Comparison of ENCODE assay signal across 12 cellular contexts in genomic region chr11:68542617-68543016, GRCh38.
DNase-seq lines count a peak whose midpoint lies in the region; ATAC-seq and TF ChIP-seq lines count a peak whose summit lies in the region.
"Had no signal": no experiment of that assay in that cellular context is flagged by ENCODE, and none has a peak within 500 bp of the region (broad histone marks: within the 10 kb centered on the region; RNA-seq: fewer than 3 reads in every experiment).

No MANE protein-coding gene starts in this region.

- peaks cover 82% of the 10 kb centered on the region for H3K4me1 Mint-ChIP-seq in activated naive CD8-positive, alpha-beta T cell (ENCODE audit: low read depth)
- peaks cover 59% of the 10 kb centered on the region for H3K4me1 Mint-ChIP-seq in activated naive CD8-positive, alpha-beta T cell treated with anti-CD3 and anti-CD28 coated beads for 36 hours

- no peak for ATAC-seq in HG03439 (IDR thresholded peaks at IDR 0.05; ENCODE audit: unreplicated experiment)
- ATAC-seq: HCT116 had no signal

- H3K36me3 ChIP-seq in vagina = peaks cover 0 to 24% of the 10 kb centered on the region in 2 donors

- H3K4me1 ChIP-seq in vagina = peaks cover 53% of the 10 kb centered on the region

- no peaks in the 10 kb centered on the region for H3K9me3 ChIP-seq in vagina
- H3K9me3 ChIP-seq: BLaER1 had no signal

- in situ Hi-C loops in astrocyte of the spinal cord (cut with HindIII; ENCODE audit: low sequenced_read_pairs) = no loop called here

- no peaks in the 10 kb centered on the region for H3K27me3 Mint-ChIP-seq in activated naive CD8-positive, alpha-beta T cell
- no peaks in the 10 kb centered on the region for H3K27me3 Mint-ChIP-seq in activated naive CD8-positive, alpha-beta T cell treated with anti-CD3 and anti-CD28 coated beads for 36 hours

- H3K9me3 Mint-ChIP-seq in activated naive CD8-positive, alpha-beta T cell (ENCODE audit: low read depth) = no peaks in the 10 kb centered on the region
- H3K9me3 Mint-ChIP-seq in activated naive CD8-positive, alpha-beta T cell treated with anti-CD3 and anti-CD28 coated beads for 36 hours = no peaks in the 10 kb centered on the region

- H3K4me3 Mint-ChIP-seq in activated naive CD8-positive, alpha-beta T cell = no peak overlapping the region
- no peak overlapping the region for H3K4me3 Mint-ChIP-seq in activated naive CD8-positive, alpha-beta T cell treated with anti-CD3 and anti-CD28 coated beads for 36 hours

- DNase-seq in activated naive CD8-positive, alpha-beta T cell treated with anti-CD3 and anti-CD28 coated beads for 36 hours = no peak
- DNase-seq in astrocyte of the spinal cord (ENCODE audit: low read depth, low spot score) (peak; percentile 87), left kidney (ENCODE audit: low read depth, low spot score) (peak; percentile 11), vagina (ENCODE audit: extremely low spot score in 2 of 2) (no peak), GM20000 (ENCODE audit: low spot score) (no peak)
- DNase-seq in activated CD8-positive, alpha-beta memory T cell treated with anti-CD3 and anti-CD28 coated beads, Interleukin-2, amount 50 U/mL, for 4 hours = no peak
- DNase-seq: activated gamma-delta T cell treated with Interleukin-2 at 50 U/mL for 16 hours, foreskin melanocyte had no signal

- TF ChIP-seq CTCF in astrocyte of the spinal cord (IDR thresholded peaks at IDR 0.05; ENCODE audit: low read depth, low read length) (no peak), vagina (IDR thresholded peaks at IDR 0.05) (no peak), GM20000 (IDR thresholded peaks at IDR 0.05; ENCODE audit: extremely low read depth, missing control alignments) (no peak)

- intact Hi-C loops in vagina (cut with DNase I) = no loop called here

- peaks cover 25% of the 10 kb centered on the region for H3K36me3 Mint-ChIP-seq in activated naive CD8-positive, alpha-beta T cell
- peaks cover 69% of the 10 kb centered on the region for H3K36me3 Mint-ChIP-seq in activated naive CD8-positive, alpha-beta T cell treated with anti-CD3 and anti-CD28 coated beads for 36 hours

- no peak for TF ChIP-seq POLR2A in vagina (IDR thresholded peaks at IDR 0.05)

- no peak overlapping the region for H3K4me3 ChIP-seq in astrocyte of the spinal cord (ENCODE audit: low read depth, low read length)
- H3K4me3 ChIP-seq in vagina = no peak overlapping the region
- H3K4me3 ChIP-seq: BLaER1 had no signal

- H3K27me3 ChIP-seq in vagina = no peaks in the 10 kb centered on the region
- H3K27me3 ChIP-seq: BLaER1 had no signal

- H3K27ac ChIP-seq in vagina = peak overlapping the region; percentile 63
- H3K27ac ChIP-seq: BLaER1 had no signal

- H3K27ac Mint-ChIP-seq in activated naive CD8-positive, alpha-beta T cell = peak overlapping the region; percentile 34
- no peak overlapping the region for H3K27ac Mint-ChIP-seq in activated naive CD8-positive, alpha-beta T cell treated with anti-CD3 and anti-CD28 coated beads for 36 hours

Comparison
In these comparisons a context has a peak if more than half of its experiments do, and no peak if none do; other contexts are left out.
1. DNase-seq: peak in astrocyte of the spinal cord (single experiment) and left kidney (single experiment); none in activated naive CD8-positive, alpha-beta T cell treated with anti-CD3 and anti-CD28 coated beads for 36 hours (single experiment), vagina (0 of 2), GM20000 (single experiment) and activated CD8-positive, alpha-beta memory T cell treated with anti-CD3 and anti-CD28 coated beads, Interleukin-2, amount 50 U/mL, for 4 hours (single experiment).